ENCODE assay signal across 26 cellular contexts in the genomic region with DNA sequence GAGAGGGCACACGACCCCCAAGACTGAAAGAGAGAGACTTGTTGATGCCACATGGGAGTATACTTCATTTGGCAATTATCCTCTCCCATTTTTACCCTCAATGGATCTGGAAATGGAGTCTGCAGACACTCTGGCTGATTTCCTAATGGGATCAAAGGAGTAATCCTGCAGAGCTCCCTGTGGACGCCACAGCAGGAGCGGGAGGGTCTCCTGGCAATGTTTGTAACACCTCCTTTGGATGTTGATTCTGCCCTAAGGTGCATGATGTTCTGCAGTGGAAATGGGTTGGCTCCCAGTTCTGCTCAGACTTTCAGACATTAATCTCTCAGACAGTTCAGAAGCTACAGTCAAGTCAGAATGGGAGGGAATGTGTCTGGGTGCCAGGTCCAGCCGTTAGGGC.
"Had no signal": no experiment of that assay in that cellular context is flagged by ENCODE, and none has a peak within 500 bp of the region (broad histone marks: within the 10 kb centered on the region; RNA-seq: fewer than 3 reads in every experiment).

No MANE protein-coding gene starts in this region.

- DNase-seq: dermis blood vessel endothelial cell; effector memory CD4-positive, alpha-beta T cell; hypothalamus; kidney; mucosa of descending colon; naive B cell; nephron progenitor cell; nucleus accumbens; stimulated activated CD4-positive, alpha-beta T cell treated with anti-CD3 and anti-CD28 coated beads, Interleukin-12 subunit alpha, Interleukin-12 subunit beta, amount 100 ng/mL, for 4 hours; stimulated activated CD4-positive, alpha-beta T cell treated with anti-CD3 and anti-CD28 coated beads, Interleukin-1b, Interleukin-23, amount 100 ng/mL, for 48 hours; stimulated activated CD4-positive, alpha-beta T cell treated with anti-CD3 and anti-CD28 coated beads, Interleukin-4, amount 100 ng/mL, for 1 hour; stimulated activated CD8-positive, alpha-beta memory T cell treated with anti-CD3 and anti-CD28 coated beads, Interleukin-4, amount 100 ng/mL, for 48 hours; stimulated activated naive CD4-positive, alpha-beta T cell; stimulated activated naive CD8-positive, alpha-beta T cell treated with anti-CD3 and anti-CD28 coated beads, Interleukin-15, amount 100 ng/mL, for 72 hours; trophoblast cell had no signal

- H3K36me3 ChIP-seq: prostate gland, right atrium auricular region, suprapubic skin had no signal

- H3K27ac Mint-ChIP-seq: memory B cell; mesothelial cell of epicardium; naive B cell; nephron progenitor cell; stimulated activated naive CD8-positive, alpha-beta T cell treated with anti-CD3 and anti-CD28 coated beads, Interleukin-15, amount 100 ng/mL, for 72 hours had no signal

- H3K36me3 Mint-ChIP-seq: memory B cell, mesothelial cell of epicardium, naive B cell had no signal

- H3K4me1 ChIP-seq: prostate gland, right atrium auricular region, suprapubic skin had no signal

- H3K4me3 Mint-ChIP-seq: memory B cell; mesothelial cell of epicardium; nephron progenitor cell; stimulated activated naive CD8-positive, alpha-beta T cell treated with anti-CD3 and anti-CD28 coated beads, Interleukin-15, amount 100 ng/mL, for 72 hours had no signal

- ATAC-seq: left lobe of liver; mucosa of descending colon; sciatic nerve; stimulated activated naive CD8-positive, alpha-beta T cell treated with anti-CD3 and anti-CD28 coated beads, Interleukin-15, amount 100 ng/mL, for 72 hours had no signal

- FAIRE-seq: frontal cortex, kidney had no signal

- H3K9me3 ChIP-seq: mucosa of descending colon, prostate gland, right atrium auricular region, suprapubic skin had no signal

- H3K4me2 ChIP-seq: smooth muscle cell had no signal

- H3K4me1 Mint-ChIP-seq: memory B cell; mesothelial cell of epicardium; naive B cell; stimulated activated naive CD8-positive, alpha-beta T cell treated with anti-CD3 and anti-CD28 coated beads, Interleukin-15, amount 100 ng/mL, for 72 hours had no signal

- H3K4me3 ChIP-seq: coronary artery, lung, mucosa of descending colon, prostate gland, right atrium auricular region, smooth muscle cell, suprapubic skin had no signal

- H3K27me3 ChIP-seq: right atrium auricular region, suprapubic skin had no signal

- H3K9me3 Mint-ChIP-seq: memory B cell; mesothelial cell of epicardium; naive B cell; nephron progenitor cell; stimulated activated naive CD8-positive, alpha-beta T cell treated with anti-CD3 and anti-CD28 coated beads, Interleukin-15, amount 100 ng/mL, for 72 hours had no signal

- H3K27me3 Mint-ChIP-seq: stimulated activated naive CD8-positive, alpha-beta T cell treated with anti-CD3 and anti-CD28 coated beads, Interleukin-15, amount 100 ng/mL, for 72 hours had no signal

- H3K27ac ChIP-seq: coronary artery, prostate gland, right atrium auricular region, suprapubic skin had no signal
